In the genomic region with DNA sequence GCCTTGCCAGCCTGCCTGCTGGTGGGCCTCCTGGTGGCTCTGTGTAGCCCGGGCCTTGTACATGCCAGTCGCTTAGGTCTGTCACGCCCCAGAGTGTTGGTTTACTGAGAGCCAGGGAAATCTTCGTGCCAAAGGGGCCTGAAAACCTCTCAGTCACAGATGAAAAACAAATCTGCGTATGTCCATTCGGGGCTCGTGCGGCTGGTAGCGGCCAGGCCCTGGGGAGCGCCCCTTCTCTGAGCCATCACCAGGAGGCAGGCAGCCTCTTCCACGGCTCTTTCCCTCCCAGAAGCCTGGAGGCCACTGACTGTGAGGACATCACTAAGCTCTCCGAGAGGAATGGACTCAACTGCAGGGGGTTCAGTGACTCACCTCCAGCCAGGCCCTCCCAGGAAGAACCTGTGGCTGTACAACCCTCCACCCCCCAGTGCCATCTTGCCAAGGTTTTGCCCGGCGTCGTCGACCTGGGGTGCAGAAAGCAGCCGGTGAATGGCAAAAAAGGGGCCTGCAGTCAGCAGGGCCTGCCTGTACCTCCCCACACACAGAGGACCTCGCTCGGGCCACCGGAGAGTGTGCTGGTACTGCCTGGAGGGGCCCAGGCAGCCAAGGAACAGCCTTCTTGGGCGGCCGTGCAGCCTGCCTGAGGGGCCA, we compare ENCODE assay signal across 19 cellular contexts.
DNase-seq lines count a peak whose midpoint lies in the region; ATAC-seq and TF ChIP-seq lines count a peak whose summit lies in the region.
"Had no signal": no experiment of that assay in that cellular context is flagged by ENCODE, and none has a peak within 500 bp of the region (broad histone marks: within the 10 kb centered on the region; RNA-seq: fewer than 3 reads in every experiment).

No MANE protein-coding gene starts in this region.

- H2AFZ ChIP-seq in mammary epithelial cell (ENCODE audit: low read depth, low read length) (peak overlapping the region; percentile 89), mesenchymal stem cell (ENCODE audit: low read depth, low read length) (no peak overlapping the region)

- BruUV-seq in mammary epithelial cell (replicated peaks; lab: Mats Ljungman, UMichigan), result no TSS peak

- no peaks in the 10 kb centered on the region for H3K79me2 ChIP-seq in mammary epithelial cell (ENCODE audit: insufficient read depth, low read length)

- peaks cover 10% of the 10 kb centered on the region for H3K4me1 ChIP-seq in mammary epithelial cell (ENCODE audit: insufficient read depth, low read length)
- H3K4me1 ChIP-seq in mesenchymal stem cell (ENCODE audit: control insufficient read depth, insufficient read depth, low read depth, low read length), result peaks cover 16% of the 10 kb centered on the region
- H3K4me1 ChIP-seq: foreskin keratinocyte, psoas muscle had no signal

- H3K23ac ChIP-seq in mesenchymal stem cell (ENCODE audit: low read length in 2 of 2), result no peak overlapping the region

- peak overlapping the region; percentile 45 for H2AK5ac ChIP-seq in mesenchymal stem cell (ENCODE audit: low read length, severe bottlenecking)

- no peak overlapping the region for H4K8ac ChIP-seq in mesenchymal stem cell (ENCODE audit: low read length)

- H3K9me3 ChIP-seq in mammary epithelial cell (replicated peaks; ENCODE audit: insufficient read depth, low read length) (no peaks in the 10 kb centered on the region), mesenchymal stem cell (ENCODE audit: control insufficient read depth, low read length) (no peaks in the 10 kb centered on the region)
- H3K9me3 ChIP-seq: psoas muscle, tibial nerve had no signal

- H4K20me1 ChIP-seq in mammary epithelial cell (ENCODE audit: insufficient read depth, low read length), result no peaks in the 10 kb centered on the region

- no peaks in the 10 kb centered on the region for H3K79me1 ChIP-seq in mesenchymal stem cell (replicated peaks; ENCODE audit: low read length, poor library complexity, severe bottlenecking)

- peak; percentile 24 for DNase-seq in ELR (ENCODE audit: low read depth)
- DNase-seq in M059J (ENCODE audit: low read depth), result peak; percentile 65
- no peak for DNase-seq in mammary epithelial cell
- DNase-seq in mesenchymal stem cell, result no peak
- no peak for DNase-seq in mucosa of gallbladder (ENCODE audit: low spot score)
- no peak for DNase-seq in AML-193 (lab: John Stamatoyannopoulos, UW)
- DNase-seq in activated gamma-delta T cell treated with Interleukin-2 at 50 U/mL for 16 hours, result no peak
- DNase-seq: activated CD8-positive, alpha-beta memory T cell treated with anti-CD3 and anti-CD28 coated beads, Interleukin-2, amount 50 U/mL, for 48 hours; DMS153; NCI-H1048; psoas muscle; SHP77 treated with DMSO at 0.1 percent for 48 hours; stimulated activated CD4-positive, alpha-beta T cell treated with anti-CD3 and anti-CD28 coated beads, Interleukin-12 subunit alpha, Interleukin-12 subunit beta, amount 100 ng/mL, for 4 hours; stimulated activated naive B cell treated with anti-CD40 and anti-IgM and Interleukin-4, amounts not matched to agents 10 μg/mL and 1 μg/mL and 100 μg/mL, for 72 hours had no signal

- no peak overlapping the region for H3K27ac ChIP-seq in mammary epithelial cell (ENCODE audit: insufficient read depth, low read depth, low read length)
- peak overlapping the region; percentile 14 for H3K27ac ChIP-seq in mesenchymal stem cell (ENCODE audit: low read length, poor library complexity, severe bottlenecking)
- H3K27ac ChIP-seq: C4-2B, foreskin keratinocyte, psoas muscle, tibial nerve had no signal

- H2BK12ac ChIP-seq in mesenchymal stem cell (ENCODE audit: low read length in 2 of 2), result no peak overlapping the region

- dilution Hi-C loops in mammary epithelial cell (cut with HindIII; ENCODE audit: low sequenced_read_pairs), result no loop called here

- no peak overlapping the region for H3K14ac ChIP-seq in mesenchymal stem cell (ENCODE audit: low read length in 2 of 2)

- H3K36me3 ChIP-seq in mammary epithelial cell (ENCODE audit: insufficient read depth, low read length) (no peaks in the 10 kb centered on the region), mesenchymal stem cell (ENCODE audit: control insufficient read depth in 1 of 2, insufficient read depth in 2 of 2, low read depth in 1 of 2, low read length in 2 of 2) (no peaks in the 10 kb centered on the region)
- H3K36me3 ChIP-seq: tibial nerve had no signal

- H3K4me2 ChIP-seq in mammary epithelial cell (ENCODE audit: insufficient read depth, low read depth, low read length) (peak overlapping the region; percentile 34), mesenchymal stem cell (ENCODE audit: low read length, poor library complexity, severe bottlenecking) (peak overlapping the region; percentile 11)

- no peak overlapping the region for H2BK120ac ChIP-seq in mesenchymal stem cell (ENCODE audit: low read depth, low read length)

- no peak overlapping the region for H2BK15ac ChIP-seq in mesenchymal stem cell (ENCODE audit: low read depth, poor library complexity, severe bottlenecking)

- intact Hi-C loops in mammary epithelial cell (cut with micrococcal nuclease), result no loop called here

- peak in 1 of 2 donors; percentile 22 for TF ChIP-seq CTCF in mammary epithelial cell (conservative IDR thresholded peaks at IDR 0.05 in 1 of 2, IDR thresholded peaks at IDR 0.05 in 1 of 2; ENCODE audit: extremely low read depth in 1 of 2, insufficient read depth in 1 of 2, low read depth in 1 of 2, low read length in 2 of 2)

- H2BK5ac ChIP-seq in mesenchymal stem cell (ENCODE audit: low read depth, low read length, poor library complexity, severe bottlenecking), result no peak overlapping the region

- H4K91ac ChIP-seq in mesenchymal stem cell (ENCODE audit: low read length), result no peak overlapping the region

- H3K4me3 ChIP-seq in mammary epithelial cell (replicated peaks in 1 of 3; ENCODE audit: insufficient read depth in 1 of 3, low read depth in 2 of 3, low read length in 3 of 3), result no peak overlapping the region
- H3K4me3 ChIP-seq in mesenchymal stem cell (ENCODE audit: insufficient read depth in 1 of 2, low read depth in 1 of 2, low read length in 2 of 2), result no peak overlapping the region
- H3K4me3 ChIP-seq: psoas muscle, tibial nerve had no signal

- WGBS in mammary epithelial cell (ENCODE audit: low coverage, missing lambda C conversion rate), result 53% methylated on average over 16 of the region's 22 CpGs
- 81% methylated on average over 21 of the region's 22 CpGs for WGBS in mesenchymal stem cell

- H3K27me3 ChIP-seq in mammary epithelial cell (ENCODE audit: insufficient read depth, low read length) (no peaks in the 10 kb centered on the region), mesenchymal stem cell (ENCODE audit: control insufficient read depth in 1 of 2, insufficient read depth in 1 of 2, low read length in 2 of 2) (peaks cover 0 to 36% of the 10 kb centered on the region in 2 experiments)
- H3K27me3 ChIP-seq: foreskin keratinocyte, tibial nerve had no signal

- ATAC-seq in HG03571 (IDR thresholded peaks at IDR 0.05; ENCODE audit: unreplicated experiment), result no peak
- ATAC-seq: activated naive CD4-positive, alpha-beta T cell treated with anti-CD3 and anti-CD28 coated beads, Interleukin-2, amount 50 U/mL, for 72 hours; foreskin keratinocyte; psoas muscle; stimulated activated naive B cell treated with anti-CD40 and anti-IgM and Interleukin-4, amounts not matched to agents 10 μg/mL and 1 μg/mL and 100 μg/mL, for 72 hours had no signal

- CTCF ChIA-PET in mammary epithelial cell (lab: Charles Lee; ENCODE audit: low non-redundant PET), result interaction anchor here (0.6 kb wide), 1 partner anchor 1082 kb away, joined by 4 read pairs; no protein-coding TSS in a partner anchor

- peak overlapping the region in 1 of 2 experiments; percentile 21 for H3K18ac ChIP-seq in mesenchymal stem cell (ENCODE audit: low read depth in 1 of 2, low read length in 2 of 2)

- no peak overlapping the region for H3K4ac ChIP-seq in mesenchymal stem cell (ENCODE audit: low read depth in 1 of 2, low read length in 2 of 2)

- in situ Hi-C loops in mammary epithelial cell (cut with MboI; ENCODE audit: low sequenced_read_pairs in 2 of 2), result no loop called here

- H3K9ac ChIP-seq in mammary epithelial cell (ENCODE audit: insufficient read depth, low read length), result no peak overlapping the region
- H3K9ac ChIP-seq in mesenchymal stem cell (ENCODE audit: low read length), result no peak overlapping the region

Comparison
In these comparisons a context has a peak if more than half of its experiments do, and no peak if none do; other contexts are left out.
1. DNase-seq: peak in ELR (single experiment) and M059J (single experiment); none in mammary epithelial cell (single experiment), mesenchymal stem cell (single experiment), mucosa of gallbladder (single experiment), AML-193 (0 of 2) and activated gamma-delta T cell treated with Interleukin-2 at 50 U/mL for 16 hours (single experiment).